In genomic region chr2:23135481-23136100, GRCh38 we compare ENCODE assay signal across 14 cellular contexts.
A peak's percentile ranks its signal among the peaks of the same experiment; 100 is the strongest.
DNase-seq lines count a peak whose midpoint lies in the region; ATAC-seq and TF ChIP-seq lines count a peak whose summit lies in the region.
"Had no signal": no experiment of that assay in that cellular context is flagged by ENCODE, and none has a peak within 500 bp of the region (broad histone marks: within the 10 kb centered on the region; RNA-seq: fewer than 3 reads in every experiment).

No MANE protein-coding gene starts in this region.

- WGBS in neuronal stem cell (ENCODE audit: extremely low coverage in 2 of 2, insufficient read length in 2 of 2, insufficient replicate concordance in 1 of 2), 2 donors = no CpG with 5 or more reads among the region's 9 CpGs

- H3K9ac ChIP-seq in neuronal stem cell (ENCODE audit: low read depth, low read length, poor library complexity) = no peak overlapping the region

- CTCF ChIA-PET in WTC11 (lab: Charles Lee) = interaction anchor here (1.0 to 1.3 kb wide), 3 partner anchors 63 to 231 kb away, joined by 3 to 4 read pairs (median 4); no protein-coding TSS in a partner anchor

- H3K23ac ChIP-seq in neuronal stem cell (ENCODE audit: low read depth, low read length, poor library complexity) = no peak overlapping the region

- peak; percentile 67 for DNase-seq in ELF-1 (ENCODE audit: low read depth, low spot score)
- DNase-seq in WTC11 (ENCODE audit: low spot score) = peak; percentile 13
- DNase-seq in left ventricle myocardium superior = peak; percentile 41
- no peak for DNase-seq in neuronal stem cell (ENCODE audit: low spot score)
- DNase-seq in A172 (ENCODE audit: low spot score) = no peak
- DNase-seq in NCI-H1092 (lab: John Stamatoyannopoulos, UW) = no peak
- DNase-seq: effector CD8-positive, alpha-beta T cell; NCI-H1694 treated with DMSO at 0.1 percent for 48 hours; Peyer's patch had no signal

- H4K91ac ChIP-seq in neuronal stem cell (ENCODE audit: low read depth, low read length, poor library complexity) = no peak overlapping the region

- no peaks in the 10 kb centered on the region for H3K27me3 ChIP-seq in neuronal stem cell (ENCODE audit: control insufficient read depth in 3 of 3, insufficient read depth in 3 of 3, low read depth in 1 of 3, low read length in 3 of 3)
- H3K27me3 ChIP-seq: hepatocyte, Peyer's patch had no signal

- H3K9me3 ChIP-seq in neuronal stem cell (replicated peaks in 1 of 2; ENCODE audit: control insufficient read depth in 2 of 2, insufficient read depth in 1 of 2, low read depth in 1 of 2, low read length in 2 of 2) = no peaks in the 10 kb centered on the region
- H3K9me3 ChIP-seq: Peyer's patch had no signal

- no peak overlapping the region for H3K14ac ChIP-seq in neuronal stem cell (ENCODE audit: low read length)

- H3K9me3 Mint-ChIP-seq in WTC11 = no peaks in the 10 kb centered on the region

- H3K4me3 ChIP-seq in neuronal stem cell (ENCODE audit: low read length in 2 of 2) = no peak overlapping the region
- H3K4me3 ChIP-seq: hepatocyte, Peyer's patch had no signal

- peaks cover 18% of the 10 kb centered on the region for H3K4me1 Mint-ChIP-seq in WTC11

- no peak overlapping the region for H2AFZ ChIP-seq in neuronal stem cell (ENCODE audit: low read length)
- H2AFZ ChIP-seq: hepatocyte had no signal

- peak overlapping the region; percentile 66 for H3K18ac ChIP-seq in neuronal stem cell (ENCODE audit: low read length)

- no peak overlapping the region for H3K27ac ChIP-seq in neuronal stem cell (replicated peaks; ENCODE audit: low read length)
- H3K27ac ChIP-seq: hepatocyte, Peyer's patch had no signal

- H3K36me3 ChIP-seq in neuronal stem cell (replicated peaks in 1 of 2; ENCODE audit: control insufficient read depth in 2 of 2, insufficient read depth in 2 of 2, low read length in 2 of 2) = no peaks in the 10 kb centered on the region
- H3K36me3 ChIP-seq: Peyer's patch had no signal

- H3K4ac ChIP-seq in neuronal stem cell (ENCODE audit: low read length) = no peak overlapping the region

- H3K4me2 ChIP-seq in neuronal stem cell (ENCODE audit: insufficient read depth, low read length, poor library complexity, severe bottlenecking) = no peak overlapping the region
- H3K4me2 ChIP-seq: hepatocyte had no signal

- no peak overlapping the region for H2BK15ac ChIP-seq in neuronal stem cell (ENCODE audit: low read length)

- H3K79me1 ChIP-seq in neuronal stem cell (ENCODE audit: low read depth, low read length) = no peaks in the 10 kb centered on the region

- no peaks in the 10 kb centered on the region for H3K36me3 Mint-ChIP-seq in WTC11
- H3K36me3 Mint-ChIP-seq: IgD-negative memory B cell had no signal

- intact Hi-C loops in left ventricle myocardium superior (cut with micrococcal nuclease) = no loop called here

- no peak overlapping the region for H2BK5ac ChIP-seq in neuronal stem cell (ENCODE audit: low read length)

- POLR2A ChIA-PET in WTC11 (lab: Charles Lee) = no interaction called here

- no peak overlapping the region for H2AK5ac ChIP-seq in neuronal stem cell (ENCODE audit: low read depth, low read length)

- H3K4me3 Mint-ChIP-seq in WTC11 = no peak overlapping the region
- H3K4me3 Mint-ChIP-seq: IgD-negative memory B cell had no signal

- H4K8ac ChIP-seq in neuronal stem cell (ENCODE audit: low read depth, low read length) = no peak overlapping the region

- no peak for TF ChIP-seq CTCF in WTC11 (IDR thresholded peaks at IDR 0.05)

- ATAC-seq in WTC11 = peak; percentile 83
- peak; percentile 93 for ATAC-seq in left ventricle myocardium superior
- no peak for ATAC-seq in HG02571 (IDR thresholded peaks at IDR 0.05; ENCODE audit: unreplicated experiment)
- no peak for ATAC-seq in esophagus mucosa
- ATAC-seq: HCT116 had no signal

- no peak overlapping the region for H2BK12ac ChIP-seq in neuronal stem cell (ENCODE audit: low read length)

- no peak overlapping the region for H3K27ac Mint-ChIP-seq in WTC11
- H3K27ac Mint-ChIP-seq: IgD-negative memory B cell had no signal

- no peak overlapping the region for H2BK120ac ChIP-seq in neuronal stem cell (ENCODE audit: low read depth, low read length)

- H3K27me3 Mint-ChIP-seq in WTC11 (ENCODE audit: low read depth) = no peaks in the 10 kb centered on the region

- H3K4me1 ChIP-seq in neuronal stem cell (ENCODE audit: control insufficient read depth in 2 of 2, insufficient read depth in 1 of 2, low read depth in 1 of 2, low read length in 2 of 2) = peaks cover 0 to 5% of the 10 kb centered on the region in 2 donors

TF ChIP-seq in WTC11, 78 proteins besides CTCF, POLR2A, EP300 and RAD21 (continues in another document):
- TF ChIP-seq ZNF671 (CRISPR knock-in tag; IDR thresholded peaks at IDR 0.05) (no peak), SMAD3 (CRISPR knock-in tag; IDR thresholded peaks at IDR 0.05; ENCODE audit: borderline replicate concordance) (no peak), ZBTB21 (CRISPR knock-in tag; IDR thresholded peaks at IDR 0.05; ENCODE audit: borderline replicate concordance) (no peak), ATF3 (CRISPR knock-in tag; conservative IDR thresholded peaks at IDR 0.05) (no peak), ELF4 (CRISPR knock-in tag; IDR thresholded peaks at IDR 0.05; ENCODE audit: low read depth) (no peak), USF2 (CRISPR knock-in tag; IDR thresholded peaks at IDR 0.05) (no peak), ZNF416 (CRISPR knock-in tag; IDR thresholded peaks at IDR 0.05) (no peak), ZMAT4 (CRISPR knock-in tag; IDR thresholded peaks at IDR 0.05) (no peak)
- TF ChIP-seq, protein P1, sequence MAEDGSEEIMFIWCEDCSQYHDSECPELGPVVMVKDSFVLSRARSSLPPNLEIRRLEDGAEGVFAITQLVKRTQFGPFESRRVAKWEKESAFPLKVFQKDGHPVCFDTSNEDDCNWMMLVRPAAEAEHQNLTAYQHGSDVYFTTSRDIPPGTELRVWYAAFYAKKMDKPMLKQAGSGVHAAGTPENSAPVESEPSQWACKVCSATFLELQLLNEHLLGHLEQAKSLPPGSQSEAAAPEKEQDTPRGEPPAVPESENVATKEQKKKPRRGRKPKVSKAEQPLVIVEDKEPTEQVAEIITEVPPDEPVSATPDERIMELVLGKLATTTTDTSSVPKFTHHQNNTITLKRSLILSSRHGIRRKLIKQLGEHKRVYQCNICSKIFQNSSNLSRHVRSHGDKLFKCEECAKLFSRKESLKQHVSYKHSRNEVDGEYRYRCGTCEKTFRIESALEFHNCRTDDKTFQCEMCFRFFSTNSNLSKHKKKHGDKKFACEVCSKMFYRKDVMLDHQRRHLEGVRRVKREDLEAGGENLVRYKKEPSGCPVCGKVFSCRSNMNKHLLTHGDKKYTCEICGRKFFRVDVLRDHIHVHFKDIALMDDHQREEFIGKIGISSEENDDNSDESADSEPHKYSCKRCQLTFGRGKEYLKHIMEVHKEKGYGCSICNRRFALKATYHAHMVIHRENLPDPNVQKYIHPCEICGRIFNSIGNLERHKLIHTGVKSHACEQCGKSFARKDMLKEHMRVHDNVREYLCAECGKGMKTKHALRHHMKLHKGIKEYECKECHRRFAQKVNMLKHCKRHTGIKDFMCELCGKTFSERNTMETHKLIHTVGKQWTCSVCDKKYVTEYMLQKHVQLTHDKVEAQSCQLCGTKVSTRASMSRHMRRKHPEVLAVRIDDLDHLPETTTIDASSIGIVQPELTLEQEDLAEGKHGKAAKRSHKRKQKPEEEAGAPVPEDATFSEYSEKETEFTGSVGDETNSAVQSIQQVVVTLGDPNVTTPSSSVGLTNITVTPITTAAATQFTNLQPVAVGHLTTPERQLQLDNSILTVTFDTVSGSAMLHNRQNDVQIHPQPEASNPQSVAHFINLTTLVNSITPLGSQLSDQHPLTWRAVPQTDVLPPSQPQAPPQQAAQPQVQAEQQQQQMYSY (CRISPR knock-in tag; IDR thresholded peaks at IDR 0.05) = no peak
- TF ChIP-seq, protein P2, sequence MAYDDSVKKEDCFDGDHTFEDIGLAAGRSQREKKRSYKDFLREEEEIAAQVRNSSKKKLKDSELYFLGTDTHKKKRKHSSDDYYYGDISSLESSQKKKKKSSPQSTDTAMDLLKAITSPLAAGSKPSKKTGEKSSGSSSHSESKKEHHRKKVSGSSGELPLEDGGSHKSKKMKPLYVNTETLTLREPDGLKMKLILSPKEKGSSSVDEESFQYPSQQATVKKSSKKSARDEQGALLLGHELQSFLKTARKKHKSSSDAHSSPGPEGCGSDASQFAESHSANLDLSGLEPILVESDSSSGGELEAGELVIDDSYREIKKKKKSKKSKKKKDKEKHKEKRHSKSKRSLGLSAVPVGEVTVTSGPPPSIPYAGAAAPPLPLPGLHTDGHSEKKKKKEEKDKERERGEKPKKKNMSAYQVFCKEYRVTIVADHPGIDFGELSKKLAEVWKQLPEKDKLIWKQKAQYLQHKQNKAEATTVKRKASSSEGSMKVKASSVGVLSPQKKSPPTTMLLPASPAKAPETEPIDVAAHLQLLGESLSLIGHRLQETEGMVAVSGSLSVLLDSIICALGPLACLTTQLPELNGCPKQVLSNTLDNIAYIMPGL (CRISPR knock-in tag; IDR thresholded peaks at IDR 0.05) = no peak

Comparison
In these comparisons a context has a peak if more than half of its experiments do, and no peak if none do; other contexts are left out.
1. DNase-seq: peak in ELF-1 (single experiment), WTC11 (single experiment) and left ventricle myocardium superior (single experiment); none in neuronal stem cell (single experiment), A172 (single experiment) and NCI-H1092 (single experiment).
2. ATAC-seq: peak in WTC11 (single experiment) and left ventricle myocardium superior (single experiment); none in HG02571 (single experiment) and esophagus mucosa (single experiment).